ENCODE assay signal across 8 cellular contexts in genomic region chr12:124918622-124918988, GRCh38. TPM values are rescaled to one million over a fixed set of nuclear protein-coding genes. Genes with fewer than 3 reads are reported as not detected.
DNase-seq lines count a peak whose midpoint lies in the region; ATAC-seq, FAIRE-seq and TF ChIP-seq lines count a peak whose summit lies in the region.
"Not testable (repeated sequence)": the region's sequence is repeated elsewhere in the genome, so short reads cannot be mapped to it uniquely, and the experiment has no call there.

No MANE protein-coding gene starts in this region.

- H3K9me1 ChIP-seq in K562 (ENCODE audit: control insufficient read depth, insufficient read depth, low read length): not testable (repeated sequence)

- H3K4me3 ChIP-seq in CD8-positive, alpha-beta memory T cell (ENCODE audit: low read length): peak overlapping the region; percentile 58
- H3K4me3 ChIP-seq in NB4 (ENCODE audit: low read depth, low read length) (peak overlapping the region; percentile 60), esophagus muscularis mucosa (peak overlapping the region; percentile 82 to 96 (median 90))
- H3K4me3 ChIP-seq in K562; thyroid gland (replicated peaks in 1 of 3): not testable (repeated sequence)

- H3K27me3 ChIP-seq in CD8-positive, alpha-beta memory T cell (ENCODE audit: insufficient read depth, low read length, poor library complexity, severe bottlenecking); K562 (ENCODE audit: control insufficient read depth in 2 of 2, insufficient read depth in 2 of 2, low read length in 2 of 2); esophagus muscularis mucosa; thyroid gland: not testable (repeated sequence)

- peak overlapping the region in 4 of 7 donors; percentile 75 to 100 (median 91) for H3K4me3 Mint-ChIP-seq in CD8-positive, alpha-beta memory T cell
- peak overlapping the region; percentile 100 for H3K4me3 Mint-ChIP-seq in activated CD4-positive, alpha-beta memory T cell treated with anti-CD3 and anti-CD28 coated beads for 36 hours
- H3K4me3 Mint-ChIP-seq in memory B cell: peak overlapping the region; percentile 79
- not testable (repeated sequence) for H3K4me3 Mint-ChIP-seq in progenitor cell of endocrine pancreas (ENCODE audit: low read depth)

- not testable (repeated sequence) for ATAC-seq in K562; memory B cell (ENCODE audit: low read depth)

- in situ Hi-C loops in K562 (cut with MboI): not testable (repeated sequence)

- not testable (repeated sequence) for H3K36me3 ChIP-seq in CD8-positive, alpha-beta memory T cell (ENCODE audit: insufficient read depth, low read length); K562 (ENCODE audit: control insufficient read depth, insufficient read depth, low read length); esophagus muscularis mucosa; thyroid gland

- TF ChIP-seq CTCF in NB4 (IDR thresholded peaks at IDR 0.05; ENCODE audit: low read depth, low read length); K562 (IDR thresholded peaks at IDR 0.05 in 2 of 3, conservative IDR thresholded peaks at IDR 0.05 in 1 of 3; ENCODE audit: insufficient read depth in 2 of 3, low read depth in 1 of 3, low read length in 3 of 3); esophagus muscularis mucosa (IDR thresholded peaks at IDR 0.05); progenitor cell of endocrine pancreas (IDR thresholded peaks at IDR 0.05; ENCODE audit: unreplicated experiment); thyroid gland (IDR thresholded peaks at IDR 0.05): not testable (repeated sequence)

- peak overlapping the region; percentile 77 to 100; a peak in 3 of 4 replicates for H3K9ac ChIP-seq in K562 (ENCODE audit: insufficient read depth in 1 of 2, low read depth in 2 of 2, low read length in 2 of 2)

- peaks cover 0 to 11% (median 4%) of the 10 kb centered on the region in 5 donors for H3K9me3 Mint-ChIP-seq in CD8-positive, alpha-beta memory T cell
- H3K9me3 Mint-ChIP-seq in activated CD4-positive, alpha-beta memory T cell treated with anti-CD3 and anti-CD28 coated beads for 36 hours; memory B cell; progenitor cell of endocrine pancreas (ENCODE audit: low read depth): not testable (repeated sequence)

- H3K79me2 ChIP-seq in K562 (ENCODE audit: control insufficient read depth, insufficient read depth, low read length): peaks cover 25% of the 10 kb centered on the region

- intact Hi-C loops in activated CD4-positive, alpha-beta memory T cell treated with anti-CD3 and anti-CD28 coated beads for 36 hours (cut with micrococcal nuclease): loop anchor here (5.0 to 10.0 kb wide), 3 partner anchors 354 to 1481 kb away; partner anchors contain the start of genes NCOR2 and RILPL2
- intact Hi-C loops in K562 (cut with micrococcal nuclease); thyroid gland (cut with DNase I): not testable (repeated sequence)
- intact Hi-C loops in esophagus muscularis mucosa (cut with DNase I): loop anchor here (10.0 kb wide), 1 partner anchor 534 kb away; no protein-coding TSS in a partner anchor

- TF ChIP-seq EP300 in K562 (IDR thresholded peaks at IDR 0.05; ENCODE audit: low read length); esophagus muscularis mucosa (IDR thresholded peaks at IDR 0.05): not testable (repeated sequence)

- CTCF ChIA-PET in CD8-positive, alpha-beta memory T cell (lab: Charles Lee): interaction anchor here (1.3 to 30.2 kb wide), 3 partner anchors 12 to 19 kb away, joined by 4 to 711 read pairs (median 29); no protein-coding TSS in a partner anchor
- CTCF ChIA-PET in activated CD4-positive, alpha-beta memory T cell treated with anti-CD3 and anti-CD28 coated beads for 36 hours (lab: Charles Lee): interaction anchor here (0.7 to 8.5 kb wide), 4 partner anchors 9 to 22 kb away, joined by 3 to 132 read pairs (median 38); no protein-coding TSS in a partner anchor
- CTCF ChIA-PET in K562 (lab: Yijun Ruan, JAX; ENCODE audit: low intra/inter-chr PET ratio): not testable (repeated sequence)

- H3K4me1 ChIP-seq in CD8-positive, alpha-beta memory T cell (ENCODE audit: insufficient read depth, low read length): peaks cover 72% of the 10 kb centered on the region
- H3K4me1 ChIP-seq in K562 (replicated peaks in 1 of 2; ENCODE audit: control insufficient read depth in 2 of 2, insufficient read depth in 2 of 2, low read length in 2 of 2) (peaks cover 30 to 50% of the 10 kb centered on the region in 2 experiments), esophagus muscularis mucosa (peaks cover 45 to 71% (median 68%) of the 10 kb centered on the region in 4 donors), thyroid gland (peaks cover 31 to 39% of the 10 kb centered on the region in 2 donors)

- H3K4me1 Mint-ChIP-seq in CD8-positive, alpha-beta memory T cell: peaks cover 75 to 92% (median 81%) of the 10 kb centered on the region in 3 donors
- peaks cover 87% of the 10 kb centered on the region for H3K4me1 Mint-ChIP-seq in activated CD4-positive, alpha-beta memory T cell treated with anti-CD3 and anti-CD28 coated beads for 36 hours (ENCODE audit: low read depth)
- H3K4me1 Mint-ChIP-seq in memory B cell (peaks cover 55% of the 10 kb centered on the region), progenitor cell of endocrine pancreas (ENCODE audit: low read depth) (peaks cover 37% of the 10 kb centered on the region)

- H3K27me3 Mint-ChIP-seq in CD8-positive, alpha-beta memory T cell: peaks cover 0 to 20% of the 10 kb centered on the region in 2 donors
- peaks cover 12% of the 10 kb centered on the region for H3K27me3 Mint-ChIP-seq in activated CD4-positive, alpha-beta memory T cell treated with anti-CD3 and anti-CD28 coated beads for 36 hours
- not testable (repeated sequence) for H3K27me3 Mint-ChIP-seq in memory B cell, progenitor cell of endocrine pancreas

- peaks cover 6 to 13% (median 6%) of the 10 kb centered on the region in 3 donors for H3K36me3 Mint-ChIP-seq in CD8-positive, alpha-beta memory T cell
- peaks cover 14% of the 10 kb centered on the region for H3K36me3 Mint-ChIP-seq in activated CD4-positive, alpha-beta memory T cell treated with anti-CD3 and anti-CD28 coated beads for 36 hours
- H3K36me3 Mint-ChIP-seq in memory B cell; progenitor cell of endocrine pancreas (ENCODE audit: insufficient read depth): not testable (repeated sequence)

- DNase-seq in CD8-positive, alpha-beta memory T cell; NB4 (ENCODE audit: low read depth); activated CD4-positive, alpha-beta memory T cell treated with anti-CD3 and anti-CD28 coated beads for 36 hours; K562 (ENCODE audit: extremely low read depth in 1 of 4, low spot score in 3 of 4); esophagus muscularis mucosa (ENCODE audit: extremely low spot score); memory B cell (ENCODE audit: low spot score in 2 of 2); progenitor cell of endocrine pancreas (ENCODE audit: low spot score, unreplicated experiment); thyroid gland: not testable (repeated sequence)

- POLR2A ChIA-PET in CD8-positive, alpha-beta memory T cell (lab: Charles Lee): interaction anchor here (0.6 to 9.6 kb wide), 4 partner anchors 8 to 21 kb away, joined by 5 to 224 read pairs (median 12); no protein-coding TSS in a partner anchor
- POLR2A ChIA-PET in activated CD4-positive, alpha-beta memory T cell treated with anti-CD3 and anti-CD28 coated beads for 36 hours (lab: Charles Lee): interaction anchor here (1.5 to 9.7 kb wide), 4 partner anchors 9 to 144 kb away, joined by 3 to 137 read pairs (median 7); partner anchors contain the start of gene BRI3BP
- POLR2A ChIA-PET in K562 (lab: Yijun Ruan, JAX): interaction anchor here (0.6 to 9.2 kb wide), 7 partner anchors 8 to 432 kb away, joined by 3 to 123 read pairs (median 7); no protein-coding TSS in a partner anchor

- FAIRE-seq in K562 (lab: Jason Lieb, UNC): not testable (repeated sequence)

- H3K4me2 ChIP-seq in K562 (ENCODE audit: insufficient read depth, low read length): peak overlapping the region; percentile 94

- TF ChIP-seq RAD21 in K562 (CRISPR knock-in tag; conservative IDR thresholded peaks at IDR 0.05 in 1 of 2, IDR thresholded peaks at IDR 0.05 in 1 of 2): not testable (repeated sequence)

- peak overlapping the region; percentile 100 for H3K27ac ChIP-seq in CD8-positive, alpha-beta memory T cell (ENCODE audit: low read depth, low read length)
- H3K27ac ChIP-seq in K562 (ENCODE audit: extremely low read depth, low read depth, low read length) (peak overlapping the region; percentile 100), esophagus muscularis mucosa (replicated peaks in 1 of 4) (peak overlapping the region; percentile 99 to 100 (median 100)), thyroid gland (peak overlapping the region; percentile 100)

- WGBS in K562 (ENCODE audit: insufficient coverage, low coverage, missing lambda C conversion rate): 70% methylated on average over 3 of the region's 3 CpGs
- 95% methylated on average over 3 of the region's 3 CpGs for WGBS in esophagus muscularis mucosa
- WGBS in thyroid gland, 2 donors: 88 to 90% methylated on average over 3 of the region's 3 CpGs

- H4K20me1 ChIP-seq in K562 (replicated peaks; ENCODE audit: control insufficient read depth, insufficient read depth, low read length): not testable (repeated sequence)

- peak overlapping the region; percentile 94 for H2AFZ ChIP-seq in K562 (ENCODE audit: low read depth, low read length)

- not testable (repeated sequence) for H3K9me3 ChIP-seq in CD8-positive, alpha-beta memory T cell (ENCODE audit: low read length); K562 (replicated peaks; ENCODE audit: control insufficient read depth, insufficient read depth, low read depth, low read length); esophagus muscularis mucosa; thyroid gland

- peak overlapping the region in 6 of 8 donors; percentile 60 to 100 (median 96) for H3K27ac Mint-ChIP-seq in CD8-positive, alpha-beta memory T cell
- peak overlapping the region; percentile 100 for H3K27ac Mint-ChIP-seq in activated CD4-positive, alpha-beta memory T cell treated with anti-CD3 and anti-CD28 coated beads for 36 hours
- H3K27ac Mint-ChIP-seq in memory B cell (peak overlapping the region; percentile 99), progenitor cell of endocrine pancreas (peak overlapping the region; percentile 98)

- TF ChIP-seq POLR2A in NB4 (IDR thresholded peaks at IDR 0.05; ENCODE audit: extremely low read depth, insufficient read length); K562 (conservative IDR thresholded peaks at IDR 0.05); esophagus muscularis mucosa (IDR thresholded peaks at IDR 0.05; ENCODE audit: low read depth); thyroid gland (IDR thresholded peaks at IDR 0.05): not testable (repeated sequence)

- not testable (repeated sequence) for BruUV-seq in K562 (replicated peaks; lab: Mats Ljungman, UMichigan)

RNA-seq across cellular contexts. Expression of gene UBC, which starts 4.2 kb away (rescaled TPM):
- 100 to 1,000 TPM; 839 to 849 TPM for total RNA-seq in CD8-positive, alpha-beta memory T cell
- 1,913 TPM for polyA plus RNA-seq in CD8-positive, alpha-beta memory T cell
- 100 to 1,000 TPM; 940 to 950 TPM for total RNA-seq in activated CD4-positive, alpha-beta memory T cell treated with anti-CD3 and anti-CD28 coated beads for 36 hours
- 193 and 317 TPM in 2 replicates for total RNA-seq in K562 (2011; cell fraction: chromatin; rRNA removed; ENCODE audit: low replicate concordance)
- total RNA-seq in K562 (2011; cell fraction: nucleolus; rRNA removed): 188 and 214 TPM in 2 replicates
- 283 and 301 TPM in 2 replicates for total RNA-seq in K562 (2011; cell fraction: nucleoplasm; rRNA removed)
- 717 and 744 TPM in 2 replicates for total RNA-seq in K562 (2014; rRNA removed)
- 771 and 813 TPM in 2 replicates for total RNA-seq in K562 (2014; rRNA removed; fragmentation: Illumina TruSeq; extraction: Trizol)
- total RNA-seq in K562 (2015; rRNA removed; fragmentation: Illumina TruSeq; extraction: Trizol): 795 and 812 TPM in 2 replicates
- 697 and 765 TPM in 2 replicates for total RNA-seq in K562 (2021)
- 1,118 and 1,197 TPM in 2 replicates for polyA plus RNA-seq in K562 (2011; rRNA removed)
- polyA plus RNA-seq in K562 (2011; cell fraction: cytosol; rRNA removed): 514 and 899 TPM in 2 replicates
- 518 and 627 TPM in 2 replicates for polyA plus RNA-seq in K562 (2011; cell fraction: nucleus; rRNA removed)
- 1,269 and 1,358 TPM in 2 replicates for polyA plus RNA-seq in K562 (2012)
- polyA plus RNA-seq in K562 (2014; fragmentation: Illumina TruSeq; extraction: Trizol): 825 and 860 TPM in 2 replicates
- 1,000 to 10,000 TPM in 1 of 2 experiments, 100 to 1,000 TPM in 1; 927 to 1,153 TPM for polyA plus RNA-seq in K562 (2014; fragmentation: Nextera tagmentation; extraction: Ambion mirVana)
- polyA plus RNA-seq in K562 (2014; rRNA removed): 533 and 624 TPM in 2 replicates
- 765 and 975 TPM in 2 replicates for polyA minus RNA-seq in K562 (2011; rRNA and poly(A)+ RNA removed)
- polyA minus RNA-seq in K562 (2011; cell fraction: cytosol; rRNA and poly(A)+ RNA removed): 543 and 602 TPM in 2 replicates
- 77.0 and 177 TPM in 2 replicates for polyA minus RNA-seq in K562 (2011; cell fraction: nucleus; rRNA and poly(A)+ RNA removed)
- total RNA-seq in esophagus muscularis mucosa: 1,000 to 10,000 TPM; 1,267 to 2,383 (median 1,576) TPM
- total RNA-seq in progenitor cell of endocrine pancreas: 630 and 645 TPM in 2 replicates
- total RNA-seq in thyroid gland: 1,000 to 10,000 TPM in 2 of 4 donors, 100 to 1,000 TPM in 2; 907 to 1,424 (median 1,000) TPM

RNA-seq across cellular contexts. Expression of gene SCARB1, which starts 54.9 kb away (rescaled TPM):
- 10 to 100 TPM; 20.4 to 21.6 TPM for total RNA-seq in CD8-positive, alpha-beta memory T cell
- polyA plus RNA-seq in CD8-positive, alpha-beta memory T cell: 3.6 TPM
- 10 to 100 TPM; 11.4 to 12.8 TPM for total RNA-seq in activated CD4-positive, alpha-beta memory T cell treated with anti-CD3 and anti-CD28 coated beads for 36 hours
- total RNA-seq in K562 (2011; cell fraction: chromatin; rRNA removed; ENCODE audit: low replicate concordance): 238 and 543 TPM in 2 replicates
- total RNA-seq in K562 (2011; cell fraction: nucleolus; rRNA removed): 351 and 425 TPM in 2 replicates
- total RNA-seq in K562 (2011; cell fraction: nucleoplasm; rRNA removed): 354 and 357 TPM in 2 replicates
- total RNA-seq in K562 (2014; rRNA removed) (52.8 and 83.0 TPM in 2 replicates), K562 (2014; rRNA removed; fragmentation: Illumina TruSeq; extraction: Trizol) (30.9 and 38.4 TPM in 2 replicates), K562 (2015; rRNA removed; fragmentation: Illumina TruSeq; extraction: Trizol) (36.0 and 38.7 TPM in 2 replicates), K562 (2021) (148 and 157 TPM in 2 replicates), esophagus muscularis mucosa (10 to 100 TPM in 2 of 4 donors, 1 to 10 TPM in 2; 8.3 to 24.1 (median 13.0) TPM), progenitor cell of endocrine pancreas (20.6 and 21.5 TPM in 2 replicates), thyroid gland (10 to 100 TPM; 10.9 to 16.0 (median 15.4) TPM)
- polyA plus RNA-seq in K562 (2011; rRNA removed) (81.9 and 168 TPM in 2 replicates), K562 (2014; fragmentation: Illumina TruSeq; extraction: Trizol) (143 and 152 TPM in 2 replicates), K562 (2014; fragmentation: Nextera tagmentation; extraction: Ambion mirVana) (1 to 10 TPM in 1 of 2 experiments, under 1 TPM in 1; 0.56 to 4.7 TPM), K562 (2014; rRNA removed) (79.2 and 92.6 TPM in 2 replicates)
- 161 and 163 TPM in 2 replicates for polyA plus RNA-seq in K562 (2011; cell fraction: cytosol; rRNA removed)
- polyA plus RNA-seq in K562 (2011; cell fraction: nucleus; rRNA removed): 435 and 491 TPM in 2 replicates
- 87.6 and 124 TPM in 2 replicates for polyA plus RNA-seq in K562 (2012)
- 83.0 and 106 TPM in 2 replicates for polyA minus RNA-seq in K562 (2011; rRNA and poly(A)+ RNA removed)
- polyA minus RNA-seq in K562 (2011; cell fraction: cytosol; rRNA and poly(A)+ RNA removed): 90.2 and 100 TPM in 2 replicates
- polyA minus RNA-seq in K562 (2011; cell fraction: nucleus; rRNA and poly(A)+ RNA removed): 82.3 and 143 TPM in 2 replicates
